ENCODE assay signal across 28 cellular contexts in the genomic region with DNA sequence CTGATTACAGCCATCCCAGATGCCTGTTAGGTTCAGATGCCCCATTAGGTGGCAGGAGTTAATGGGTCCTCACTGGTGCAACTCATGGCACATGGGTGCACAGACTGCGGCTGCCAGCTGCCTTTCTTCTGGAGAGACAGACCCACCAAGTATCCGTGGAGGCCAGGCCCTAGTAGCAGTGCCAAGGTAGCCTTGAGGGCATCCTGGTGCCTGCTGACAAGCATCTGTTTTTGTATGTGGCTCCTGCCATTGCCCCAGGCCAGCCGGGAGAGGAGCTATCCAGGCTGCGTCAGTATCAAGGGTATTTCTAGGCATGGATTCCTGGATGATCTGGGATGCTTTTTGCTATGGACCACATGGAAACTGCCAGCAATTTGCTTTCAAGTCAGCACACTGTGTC.
"Had no signal": no experiment of that assay in that cellular context is flagged by ENCODE, and none has a peak within 500 bp of the region (broad histone marks: within the 10 kb centered on the region; RNA-seq: fewer than 3 reads in every experiment).

No MANE protein-coding gene starts in this region.

- ATAC-seq: activated CD4-positive, alpha-beta T cell treated with anti-CD3 and anti-CD28 coated beads for 36 hours; activated CD8-positive, alpha-beta memory T cell treated with anti-CD3 and anti-CD28 coated beads, Interleukin-2, amount 10 ng/mL, durations not matched to agents 7 days and 5 days; activated CD8-positive, alpha-beta T cell treated with anti-CD3 and anti-CD28 coated beads, Interleukin-2, amount 10 ng/mL, durations not matched to agents 7 days and 5 days; activated naive CD4-positive, alpha-beta T cell treated with anti-CD3 and anti-CD28 coated beads, Interleukin-2, amount 50 U/mL, for 72 hours; activated T-cell treated with anti-CD3 and anti-CD28 coated beads, Interleukin-2, amount 50 U/mL, for 72 hours had no signal

- H3K27me3 ChIP-seq: ascending aorta, breast epithelium, cardiac muscle cell, foreskin keratinocyte, gastrocnemius medialis had no signal

- H3K4me3 ChIP-seq: ascending aorta, breast epithelium, cardiac muscle cell, gastrocnemius medialis had no signal

- H3K9me3 ChIP-seq: ascending aorta, breast epithelium, gastrocnemius medialis had no signal

- H3K36me3 Mint-ChIP-seq: activated CD4-positive, alpha-beta memory T cell treated with anti-CD3 and anti-CD28 coated beads for 36 hours; activated CD8-positive, alpha-beta memory T cell treated with anti-CD3 and anti-CD28 coated beads, Interleukin-2, amount 10 ng/mL, durations not matched to agents 7 days and 5 days; activated naive CD4-positive, alpha-beta T cell treated with anti-CD3 and anti-CD28 coated beads, Interleukin-2, amount 10 ng/mL, durations not matched to agents 7 days and 5 days; activated naive CD4-positive, alpha-beta T cell treated with anti-CD3 and anti-CD28 coated beads, Interleukin-2, amount 50 U/mL, for 72 hours; activated naive CD8-positive, alpha-beta T cell treated with anti-CD3 and anti-CD28 coated beads, Interleukin-2, amount 10 ng/mL, durations not matched to agents 7 days and 5 days; brain had no signal

- H3K4me1 ChIP-seq: ascending aorta, breast epithelium, gastrocnemius medialis had no signal

- H3K9me3 Mint-ChIP-seq: activated CD4-positive, alpha-beta memory T cell treated with anti-CD3 and anti-CD28 coated beads for 36 hours; activated CD4-positive, alpha-beta T cell treated with anti-CD3 and anti-CD28 coated beads, Interleukin-2, amount 10 ng/mL, durations not matched to agents 24 days and 14 days; activated naive CD4-positive, alpha-beta T cell treated with anti-CD3 and anti-CD28 coated beads, Interleukin-2, amount 10 ng/mL, durations not matched to agents 7 days and 5 days; activated naive CD4-positive, alpha-beta T cell treated with anti-CD3 and anti-CD28 coated beads, Interleukin-2, amount 50 U/mL, for 72 hours; activated naive CD8-positive, alpha-beta T cell treated with anti-CD3 and anti-CD28 coated beads, Interleukin-2, amount 10 ng/mL, durations not matched to agents 7 days and 5 days; brain had no signal

- H3K4me1 Mint-ChIP-seq: activated CD4-positive, alpha-beta T cell treated with anti-CD3 and anti-CD28 coated beads for 36 hours; activated CD4-positive, alpha-beta T cell treated with anti-CD3 and anti-CD28 coated beads, Interleukin-2, amount 10 ng/mL, durations not matched to agents 24 days and 14 days; activated CD8-positive, alpha-beta memory T cell treated with anti-CD3 and anti-CD28 coated beads, Interleukin-2, amount 10 ng/mL, durations not matched to agents 7 days and 5 days; activated naive CD4-positive, alpha-beta T cell treated with anti-CD3 and anti-CD28 coated beads, Interleukin-2, amount 10 ng/mL, durations not matched to agents 7 days and 5 days; activated naive CD8-positive, alpha-beta T cell treated with anti-CD3 and anti-CD28 coated beads, Interleukin-2, amount 10 ng/mL, durations not matched to agents 7 days and 5 days; brain; central memory CD8-positive, alpha-beta T cell had no signal

- H3K27ac ChIP-seq: ascending aorta, breast epithelium, cardiac muscle cell, epithelial cell of prostate, foreskin keratinocyte, gastrocnemius medialis had no signal

- H3K4me3 Mint-ChIP-seq: activated CD4-positive, alpha-beta memory T cell treated with anti-CD3 and anti-CD28 coated beads for 36 hours; activated CD4-positive, alpha-beta T cell treated with anti-CD3 and anti-CD28 coated beads for 36 hours; activated CD4-positive, alpha-beta T cell treated with anti-CD3 and anti-CD28 coated beads, Interleukin-2, amount 10 ng/mL, durations not matched to agents 24 days and 14 days; activated CD8-positive, alpha-beta memory T cell treated with anti-CD3 and anti-CD28 coated beads, Interleukin-2, amount 10 ng/mL, durations not matched to agents 7 days and 5 days; activated CD8-positive, alpha-beta T cell treated with anti-CD3 and anti-CD28 coated beads, Interleukin-2, amount 10 ng/mL, durations not matched to agents 7 days and 5 days; activated naive CD4-positive, alpha-beta T cell treated with anti-CD3 and anti-CD28 coated beads, Interleukin-2, amount 10 ng/mL, durations not matched to agents 7 days and 5 days; activated naive CD8-positive, alpha-beta T cell treated with anti-CD3 and anti-CD28 coated beads, Interleukin-2, amount 10 ng/mL, durations not matched to agents 7 days and 5 days; activated T-cell treated with anti-CD3 and anti-CD28 coated beads, Interleukin-2, amount 50 U/mL, for 72 hours; brain; central memory CD8-positive, alpha-beta T cell had no signal

- H3K36me3 ChIP-seq: ascending aorta, breast epithelium, cardiac muscle cell, gastrocnemius medialis had no signal

- H3K27ac Mint-ChIP-seq: activated CD4-positive, alpha-beta memory T cell treated with anti-CD3 and anti-CD28 coated beads for 36 hours; activated CD4-positive, alpha-beta T cell treated with anti-CD3 and anti-CD28 coated beads for 36 hours; activated CD4-positive, alpha-beta T cell treated with anti-CD3 and anti-CD28 coated beads, Interleukin-2, amount 10 ng/mL, durations not matched to agents 24 days and 14 days; activated CD8-positive, alpha-beta memory T cell treated with anti-CD3 and anti-CD28 coated beads, Interleukin-2, amount 10 ng/mL, durations not matched to agents 7 days and 5 days; activated CD8-positive, alpha-beta T cell treated with anti-CD3 and anti-CD28 coated beads, Interleukin-2, amount 10 ng/mL, durations not matched to agents 7 days and 5 days; activated naive CD4-positive, alpha-beta T cell treated with anti-CD3 and anti-CD28 coated beads, Interleukin-2, amount 10 ng/mL, durations not matched to agents 7 days and 5 days; activated naive CD8-positive, alpha-beta T cell treated with anti-CD3 and anti-CD28 coated beads, Interleukin-2, amount 10 ng/mL, durations not matched to agents 7 days and 5 days; activated T-cell treated with anti-CD3 and anti-CD28 coated beads, Interleukin-2, amount 50 U/mL, for 72 hours; brain had no signal

- H3K27me3 Mint-ChIP-seq: activated CD4-positive, alpha-beta memory T cell treated with anti-CD3 and anti-CD28 coated beads for 36 hours; activated CD4-positive, alpha-beta T cell treated with anti-CD3 and anti-CD28 coated beads for 36 hours; activated CD4-positive, alpha-beta T cell treated with anti-CD3 and anti-CD28 coated beads, Interleukin-2, amount 10 ng/mL, durations not matched to agents 24 days and 14 days; activated CD8-positive, alpha-beta memory T cell treated with anti-CD3 and anti-CD28 coated beads, Interleukin-2, amount 10 ng/mL, durations not matched to agents 7 days and 5 days; activated naive CD4-positive, alpha-beta T cell treated with anti-CD3 and anti-CD28 coated beads, Interleukin-2, amount 10 ng/mL, durations not matched to agents 7 days and 5 days; central memory CD8-positive, alpha-beta T cell had no signal

- DNase-seq: activated CD4-positive, alpha-beta memory T cell treated with anti-CD3 and anti-CD28 coated beads for 36 hours; activated CD4-positive, alpha-beta T cell treated with anti-CD3 and anti-CD28 coated beads for 36 hours; activated CD4-positive, alpha-beta T cell treated with anti-CD3 and anti-CD28 coated beads, Interleukin-2, amount 10 ng/mL, durations not matched to agents 24 days and 14 days; activated CD4-positive, CD25-positive, alpha-beta regulatory T cell; activated CD4-positive, CD25-positive, alpha-beta regulatory T cell treated with anti-CD3 and anti-CD28 coated beads, Interleukin-2, amount 50 U/mL, for 72 hours; activated CD8-positive, alpha-beta memory T cell treated with anti-CD3 and anti-CD28 coated beads, Interleukin-2, amount 10 ng/mL, durations not matched to agents 7 days and 5 days; activated CD8-positive, alpha-beta memory T cell treated with anti-CD3 and anti-CD28 coated beads, Interleukin-2, amount 50 U/mL, for 4 hours; activated CD8-positive, alpha-beta T cell treated with anti-CD3 and anti-CD28 coated beads, Interleukin-2, amount 10 ng/mL, durations not matched to agents 7 days and 5 days; activated gamma-delta T cell; activated naive CD4-positive, alpha-beta T cell; activated naive CD4-positive, alpha-beta T cell treated with anti-CD3 and anti-CD28 coated beads, Interleukin-2, amount 10 ng/mL, durations not matched to agents 7 days and 5 days; activated naive CD8-positive, alpha-beta T cell treated with anti-CD3 and anti-CD28 coated beads, Interleukin-2, amount 10 ng/mL, durations not matched to agents 7 days and 5 days; activated T-cell treated with anti-CD3 and anti-CD28 coated beads, Interleukin-2, amount 50 U/mL, for 1 hour; activated T-cell treated with anti-CD3 and anti-CD28 coated beads, Interleukin-2, amount 50 U/mL, for 72 hours; cortex of kidney; dermis blood vessel endothelial cell; effector CD4-positive, alpha-beta T cell; foreskin keratinocyte; gastrocnemius medialis; glutamatergic neuron; T-helper 2 cell had no signal
